In the genomic region with DNA sequence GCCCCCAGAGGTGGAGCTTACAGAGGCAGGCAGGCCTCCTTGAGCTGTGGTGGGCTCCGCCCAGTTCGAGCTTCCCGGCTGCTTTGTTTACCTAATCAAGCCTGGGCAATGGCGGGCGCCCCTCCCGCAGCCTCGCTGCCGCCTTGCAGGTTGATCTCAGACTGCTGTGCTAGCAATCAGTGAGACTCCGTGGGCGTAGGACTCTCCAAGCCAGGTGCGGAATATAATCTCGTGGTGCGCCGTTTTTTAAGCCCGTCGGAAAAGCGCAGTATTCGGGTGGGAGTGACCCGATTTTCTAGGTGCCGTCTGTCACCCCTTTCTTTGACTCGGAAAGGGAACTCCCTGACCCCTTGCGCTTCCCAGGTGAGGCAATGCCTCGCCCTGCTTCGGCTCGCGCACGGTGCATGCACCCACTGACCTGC, we compare ENCODE assay signal across 8 cellular contexts. TPM values are rescaled to one million over a fixed set of nuclear protein-coding genes. Genes with fewer than 3 reads are reported as not detected.
DNase-seq lines count a peak whose midpoint lies in the region; ATAC-seq and TF ChIP-seq lines count a peak whose summit lies in the region.
"Not testable (repeated sequence)": the region's sequence is repeated elsewhere in the genome, so short reads cannot be mapped to it uniquely, and the experiment has no call there.

No MANE protein-coding gene starts in this region.

- ATAC-seq in body of pancreas; lung (ENCODE audit: insufficient read depth, low FRiP score); psoas muscle: not testable (repeated sequence)

- intact Hi-C loops in body of pancreas (cut with DNase I); psoas muscle (cut with DNase I): not testable (repeated sequence)

- H3K9ac ChIP-seq in ES-I3 (ENCODE audit: low read depth, low read length) (peak overlapping the region; percentile 79), OCI-LY3 (ENCODE audit: low read length) (peak overlapping the region; percentile 67)

- TF ChIP-seq POLR2A in body of pancreas (IDR thresholded peaks at IDR 0.05), result peak; percentile 25 to 64 (median 58)

- peak overlapping the region; percentile 75 for H3K4me2 ChIP-seq in OCI-LY3 (ENCODE audit: low read length)

- H3K27me3 ChIP-seq in OCI-LY3 (ENCODE audit: low read depth, low read length); body of pancreas; lung (ENCODE audit: control insufficient read depth, insufficient read depth); psoas muscle (ENCODE audit: insufficient read depth in 3 of 3, low read length in 2 of 3); thymus (ENCODE audit: control insufficient read depth, insufficient read depth): not testable (repeated sequence)

- not testable (repeated sequence) for TF ChIP-seq CTCF in OCI-LY3 (IDR thresholded peaks at IDR 0.05; ENCODE audit: low read depth, low read length); body of pancreas (IDR thresholded peaks at IDR 0.05); fibroblast of pulmonary artery (IDR thresholded peaks at IDR 0.05; ENCODE audit: low read length, missing control alignments); lung (IDR thresholded peaks at IDR 0.05; ENCODE audit: control extremely low read depth, extremely low read depth); psoas muscle (IDR thresholded peaks at IDR 0.05)

- H2AFZ ChIP-seq in OCI-LY3 (ENCODE audit: low read depth, low read length), result peak overlapping the region; percentile 81; the same call in 1 of the 2 replicates

- H3K4me1 ChIP-seq in ES-I3 (ENCODE audit: insufficient read depth, low read length) (peaks cover 18% of the 10 kb centered on the region), body of pancreas (peaks cover 33% of the 10 kb centered on the region)
- not testable (repeated sequence) for H3K4me1 ChIP-seq in OCI-LY3 (ENCODE audit: low read length); lung (ENCODE audit: control insufficient read depth in 2 of 2, insufficient read depth in 2 of 2, low read length in 2 of 2); psoas muscle; thymus (ENCODE audit: control insufficient read depth, insufficient read depth, low read length)

- not testable (repeated sequence) for H3K79me2 ChIP-seq in OCI-LY3 (ENCODE audit: low read length)

- H3K27ac ChIP-seq in OCI-LY3 (ENCODE audit: low read length); lung (ENCODE audit: low read depth in 1 of 2, low read length in 1 of 2); psoas muscle; thymus (ENCODE audit: low read depth): not testable (repeated sequence)
- peak overlapping the region; percentile 23 to 70 (median 48) for H3K27ac ChIP-seq in body of pancreas

- H3K4me3 ChIP-seq in OCI-LY3 (ENCODE audit: low read length) (peak overlapping the region; percentile 80), body of pancreas (peak overlapping the region in 1 of 2 donors; percentile 51), fibroblast of pulmonary artery (replicated peaks; ENCODE audit: low read depth, low read length) (peak overlapping the region; percentile 61), lung (peak overlapping the region; percentile 36), psoas muscle (peak overlapping the region; percentile 60), thymus (ENCODE audit: low read length) (peak overlapping the region; percentile 48)

- H4K20me1 ChIP-seq in OCI-LY3 (ENCODE audit: insufficient read depth, low read length), result not testable (repeated sequence)

- 26 to 39% methylated on average over 25 to 26 of the region's 27 CpGs for WGBS in body of pancreas, 2 donors
- 48 to 51% methylated on average over 12 to 23 of the region's 27 CpGs for WGBS in lung, 2 donors
- WGBS in psoas muscle, 3 donors, result 38 to 49% (median 48%) methylated on average over 16 to 23 of the region's 27 CpGs
- 64% methylated on average over 23 of the region's 27 CpGs for WGBS in thymus

- H3K9me3 ChIP-seq in ES-I3 (ENCODE audit: control insufficient read depth, insufficient read depth, low read length); OCI-LY3 (ENCODE audit: insufficient read depth, low read length); body of pancreas; lung (ENCODE audit: control insufficient read depth in 2 of 2, insufficient read depth in 1 of 2, low read length in 1 of 2); psoas muscle; thymus (ENCODE audit: control insufficient read depth): not testable (repeated sequence)

- not testable (repeated sequence) for H3K36me3 ChIP-seq in ES-I3 (ENCODE audit: insufficient read depth, low read length); OCI-LY3 (replicated peaks; ENCODE audit: low read depth, low read length); body of pancreas (replicated peaks in 1 of 2; ENCODE audit: insufficient read depth in 1 of 2, low read depth in 2 of 2); lung (ENCODE audit: control insufficient read depth in 2 of 2, insufficient read depth in 2 of 2, low read length in 2 of 2); psoas muscle (ENCODE audit: insufficient read depth in 1 of 2, low read depth in 1 of 2); thymus (ENCODE audit: control insufficient read depth, insufficient read depth)

- DNase-seq in activated CD8-positive, alpha-beta memory T cell treated with anti-CD3 and anti-CD28 coated beads for 24 hours, result peak; percentile 64
- peak; percentile 28 to 58 (median 28) for DNase-seq in body of pancreas
- DNase-seq in fibroblast of pulmonary artery (ENCODE audit: low read depth); lung (ENCODE audit: low spot score); psoas muscle: not testable (repeated sequence)

RNA-seq across cellular contexts. Expression of gene FOCAD, which starts 25.8 kb away (rescaled TPM):
- total RNA-seq in body of pancreas (10 to 100 TPM; 21.5 to 85.7 TPM), lung (10 to 100 TPM; 43.5 to 62.1 TPM), psoas muscle (10 to 100 TPM; 12.1 to 24.8 (median 16.6) TPM)
- polyA plus RNA-seq in lung (10 to 100 TPM in 1 of 2 donors, 1 to 10 TPM in 1; 6.8 to 12.3 TPM), psoas muscle (1 to 10 TPM; 5.8 to 7.0 (median 6.3) TPM), thymus (12.7 TPM)

RNA-seq across cellular contexts. Expression of gene MLLT3, which starts 36.0 kb away (rescaled TPM):
- total RNA-seq in body of pancreas, result 1 to 10 TPM; 5.6 to 5.7 TPM
- 10 to 100 TPM; 17.3 to 43.1 TPM for total RNA-seq in lung
- 1 to 10 TPM; 7.1 to 10.0 TPM for polyA plus RNA-seq in lung
- 1 to 10 TPM; 2.5 to 6.0 (median 3.2) TPM for total RNA-seq in psoas muscle
- polyA plus RNA-seq in psoas muscle, result 1 to 10 TPM; 1.2 to 9.8 (median 4.3) TPM
- polyA plus RNA-seq in thymus, result 21.8 TPM
